In the genomic region with DNA sequence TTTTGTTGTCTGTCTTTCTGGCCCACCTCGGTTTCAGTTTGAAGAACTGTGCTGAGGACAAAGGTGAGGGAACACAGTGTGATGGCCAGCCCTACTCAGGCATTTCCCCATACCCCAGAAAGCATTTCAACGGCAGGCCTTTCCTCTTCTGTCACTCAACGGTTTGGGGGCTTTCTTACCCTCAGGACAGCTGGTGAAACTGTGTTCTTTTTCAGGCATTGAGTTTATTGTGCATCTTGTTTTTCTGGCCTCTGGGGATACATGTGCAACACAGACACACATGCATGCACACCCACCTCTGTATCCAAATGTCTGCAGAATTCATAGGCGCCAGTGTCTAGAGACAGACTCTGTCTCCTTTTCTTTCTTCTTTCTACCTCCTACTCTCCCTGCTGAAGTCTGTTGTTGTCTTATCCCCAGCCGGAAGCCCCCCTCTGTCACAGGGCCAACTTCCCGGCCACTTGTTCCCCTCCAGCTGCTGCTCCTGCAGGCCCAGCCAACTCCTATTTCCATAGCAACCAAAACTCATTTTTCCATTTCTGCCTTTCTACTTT, we compare ENCODE assay signal across 9 cellular contexts. TPM values are rescaled to one million over a fixed set of nuclear protein-coding genes. Genes with fewer than 3 reads are reported as not detected.
DNase-seq lines count a peak whose midpoint lies in the region; ATAC-seq and TF ChIP-seq lines count a peak whose summit lies in the region.
"Had no signal": no experiment of that assay in that cellular context is flagged by ENCODE, and none has a peak within 500 bp of the region (broad histone marks: within the 10 kb centered on the region; RNA-seq: fewer than 3 reads in every experiment).

No MANE protein-coding gene starts in this region.

- H3K27me3 Mint-ChIP-seq in progenitor cell of endocrine pancreas = no peaks in the 10 kb centered on the region
- H3K27me3 Mint-ChIP-seq in activated T-cell treated with anti-CD3 and anti-CD28 coated beads, Interleukin-2, amount 50 U/mL, for 24 hours = no peaks in the 10 kb centered on the region
- H3K27me3 Mint-ChIP-seq: stimulated activated naive CD8-positive, alpha-beta T cell treated with anti-CD3 and anti-CD28 coated beads, Interleukin-15, Interleukin-2, amounts not matched to agents 100 ng/mL and 50 ng/mL, for 24 hours had no signal

- TF ChIP-seq CTCF in choroid plexus epithelial cell (conservative IDR thresholded peaks at IDR 0.05; ENCODE audit: low read depth, low read length) (no peak), progenitor cell of endocrine pancreas (IDR thresholded peaks at IDR 0.05; ENCODE audit: unreplicated experiment) (no peak)

- peaks cover 12% of the 10 kb centered on the region for H3K36me3 Mint-ChIP-seq in progenitor cell of endocrine pancreas (ENCODE audit: insufficient read depth)
- H3K36me3 Mint-ChIP-seq in activated T-cell treated with anti-CD3 and anti-CD28 coated beads, Interleukin-2, amount 50 U/mL, for 24 hours (ENCODE audit: low read depth) = peaks cover 20% of the 10 kb centered on the region

- H3K4me3 ChIP-seq in choroid plexus epithelial cell (ENCODE audit: low read depth, low read length) = no peak overlapping the region

- no peak overlapping the region for H3K4me3 Mint-ChIP-seq in progenitor cell of endocrine pancreas (ENCODE audit: low read depth)
- no peak overlapping the region for H3K4me3 Mint-ChIP-seq in activated T-cell treated with anti-CD3 and anti-CD28 coated beads, Interleukin-2, amount 50 U/mL, for 24 hours
- H3K4me3 Mint-ChIP-seq: stimulated activated naive CD8-positive, alpha-beta T cell treated with anti-CD3 and anti-CD28 coated beads, Interleukin-15, Interleukin-2, amounts not matched to agents 100 ng/mL and 50 ng/mL, for 24 hours had no signal

- H3K9me3 Mint-ChIP-seq in progenitor cell of endocrine pancreas (ENCODE audit: low read depth) = peaks cover 20% of the 10 kb centered on the region
- peaks cover 6% of the 10 kb centered on the region for H3K9me3 Mint-ChIP-seq in activated T-cell treated with anti-CD3 and anti-CD28 coated beads, Interleukin-2, amount 50 U/mL, for 24 hours

- H3K4me1 Mint-ChIP-seq in progenitor cell of endocrine pancreas (ENCODE audit: low read depth) = peaks cover 1% of the 10 kb centered on the region
- H3K4me1 Mint-ChIP-seq in activated T-cell treated with anti-CD3 and anti-CD28 coated beads, Interleukin-2, amount 50 U/mL, for 24 hours (ENCODE audit: low read depth) = peaks cover 33% of the 10 kb centered on the region

- peak; percentile 48 for ATAC-seq in GM19395 (IDR thresholded peaks at IDR 0.05; ENCODE audit: unreplicated experiment)
- peak; percentile 47 for ATAC-seq in HG03439 (IDR thresholded peaks at IDR 0.05; ENCODE audit: unreplicated experiment)

- peak; percentile 47 for DNase-seq in choroid plexus epithelial cell (ENCODE audit: low read depth)
- peak; percentile 21 for DNase-seq in occipital lobe (lab: John Stamatoyannopoulos, UW)
- no peak for DNase-seq in pons (ENCODE audit: low spot score)
- DNase-seq in progenitor cell of endocrine pancreas (ENCODE audit: low spot score, unreplicated experiment) = no peak
- no peak for DNase-seq in activated CD4-positive, alpha-beta T cell treated with anti-CD3 and anti-CD28 coated beads for 48 hours
- no peak for DNase-seq in activated T-cell treated with anti-CD3 and anti-CD28 coated beads, Interleukin-2, amount 50 U/mL, for 24 hours

- no peak overlapping the region for H3K27ac Mint-ChIP-seq in progenitor cell of endocrine pancreas
- no peak overlapping the region for H3K27ac Mint-ChIP-seq in activated T-cell treated with anti-CD3 and anti-CD28 coated beads, Interleukin-2, amount 50 U/mL, for 24 hours
- H3K27ac Mint-ChIP-seq: stimulated activated naive CD8-positive, alpha-beta T cell treated with anti-CD3 and anti-CD28 coated beads, Interleukin-15, Interleukin-2, amounts not matched to agents 100 ng/mL and 50 ng/mL, for 24 hours had no signal

RNA-seq across cellular contexts. Expression of a gene that starts 17.0 kb away (rescaled TPM):
- 233 TPM for total RNA-seq in occipital lobe
- 67.7 TPM in 2 replicates for total RNA-seq in progenitor cell of endocrine pancreas

RNA-seq across cellular contexts. Expression of a gene that starts 19.1 kb away (rescaled TPM):
- 0.78 TPM for total RNA-seq in occipital lobe
- total RNA-seq in progenitor cell of endocrine pancreas = 1.1 and 1.3 TPM in 2 replicates

Comparison
In these comparisons a context has a peak if more than half of its experiments do, and no peak if none do; other contexts are left out.
1. DNase-seq: peak in choroid plexus epithelial cell (single experiment) and occipital lobe (single experiment); none in pons (single experiment), progenitor cell of endocrine pancreas (single experiment), activated CD4-positive, alpha-beta T cell treated with anti-CD3 and anti-CD28 coated beads for 48 hours (single experiment) and activated T-cell treated with anti-CD3 and anti-CD28 coated beads, Interleukin-2, amount 50 U/mL, for 24 hours (single experiment).